ENCODE assay signal across 8 cellular contexts in the genomic region with DNA sequence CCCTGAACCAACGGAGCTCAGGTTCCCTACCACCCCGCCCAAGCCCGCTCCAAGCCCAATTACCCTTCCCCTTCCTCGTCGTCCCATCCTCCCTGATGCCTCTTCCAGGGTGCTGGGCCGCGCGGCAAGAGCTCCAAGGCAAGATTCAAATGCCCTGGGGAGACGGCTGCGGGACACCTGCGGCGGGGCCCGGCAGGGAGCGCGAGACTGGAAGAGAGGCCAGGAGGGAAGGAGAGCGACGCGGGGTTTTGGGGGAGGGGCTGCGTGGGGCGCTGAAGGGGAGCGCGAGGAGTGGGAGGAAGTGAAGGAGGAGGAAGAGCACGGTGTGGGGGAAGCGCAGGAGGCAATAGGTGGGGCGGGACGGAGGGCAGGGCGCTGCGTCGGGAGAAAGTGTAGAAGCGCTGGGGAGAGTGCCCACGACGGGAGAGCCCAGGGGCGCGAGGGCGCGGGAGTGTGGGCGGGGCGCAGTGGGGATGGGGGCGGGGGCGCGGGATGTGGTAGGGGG. TPM values are rescaled to one million over a fixed set of nuclear protein-coding genes. Genes with fewer than 3 reads are reported as not detected.
DNase-seq lines count a peak whose midpoint lies in the region; ATAC-seq, FAIRE-seq and TF ChIP-seq lines count a peak whose summit lies in the region.

No MANE protein-coding gene starts in this region.

- WGBS in A549 (ENCODE audit: missing lambda C conversion rate): 1% methylated on average over 10 of the region's 41 CpGs
- 4% methylated on average over 38 of the region's 41 CpGs for WGBS in suprapubic skin

- no peak for TF ChIP-seq CTCF in A549 (IDR thresholded peaks at IDR 0.05)
- no peak for TF ChIP-seq CTCF in breast epithelium (IDR thresholded peaks at IDR 0.05)
- no peak for TF ChIP-seq CTCF in suprapubic skin (IDR thresholded peaks at IDR 0.05)

- intact Hi-C loops in breast epithelium (cut with DNase I; ENCODE audit: low total_unique reads): no loop called here

- TF ChIP-seq RAD21 in A549 (conservative IDR thresholded peaks at IDR 0.05 in 1 of 2, IDR thresholded peaks at IDR 0.05 in 1 of 2): peak in 1 of 2 experiments; percentile 22; a peak in 1 of 5 replicates

- FAIRE-seq in A549 (lab: Jason Lieb, UNC): no peak

- TF ChIP-seq POLR2A in A549 (IDR thresholded peaks at IDR 0.05; ENCODE audit: low read length) (no peak; the same call in 1 of the 2 replicates), breast epithelium (IDR thresholded peaks at IDR 0.05) (no peak), suprapubic skin (IDR thresholded peaks at IDR 0.05) (no peak)

- H3K9me3 ChIP-seq in A549 (no peaks in the 10 kb centered on the region), breast epithelium (no peaks in the 10 kb centered on the region), suprapubic skin (no peaks in the 10 kb centered on the region)

- H3K36me3 ChIP-seq in breast epithelium (no peaks in the 10 kb centered on the region), suprapubic skin (no peaks in the 10 kb centered on the region)

- CTCF ChIA-PET in A549 (lab: Yijun Ruan, JAX): interaction anchor here (1.2 to 2.7 kb wide), 6 partner anchors 9 to 458 kb away, joined by 3 to 9 read pairs (median 4); no protein-coding TSS in a partner anchor

- H3K4me1 ChIP-seq in A549: peaks cover 46% of the 10 kb centered on the region
- H3K4me1 ChIP-seq in breast epithelium: peaks cover 0 to 7% of the 10 kb centered on the region in 2 donors
- peaks cover 42% of the 10 kb centered on the region for H3K4me1 ChIP-seq in suprapubic skin

- peak overlapping the region; percentile 68 for H3K4me3 ChIP-seq in A549
- H3K4me3 ChIP-seq in breast epithelium: peak overlapping the region; percentile 35 to 82 (median 65)
- peak overlapping the region; percentile 46 for H3K4me3 ChIP-seq in suprapubic skin

- TF ChIP-seq EP300 in A549 (IDR thresholded peaks at IDR 0.05) (no peak), suprapubic skin (IDR thresholded peaks at IDR 0.05) (no peak)

- H3K27ac ChIP-seq in A549 (peak overlapping the region; percentile 93 to 100), breast epithelium (peak overlapping the region; percentile 83 to 92), layer of hippocampus (ENCODE audit: low read depth, low read length) (peak overlapping the region; percentile 52), suprapubic skin (peak overlapping the region; percentile 55)

- POLR2A ChIA-PET in A549 (lab: Yijun Ruan, JAX): interaction anchor here (0.6 to 2.1 kb wide), 3 partner anchors 13 to 458 kb away, joined by 3 to 11 read pairs (median 4); no protein-coding TSS in a partner anchor

- peak; percentile 77 to 80 for ATAC-seq in A549
- no peak for ATAC-seq in GM21360 (IDR thresholded peaks at IDR 0.05; ENCODE audit: unreplicated experiment)
- no peak for ATAC-seq in HG03521 (IDR thresholded peaks at IDR 0.05; ENCODE audit: unreplicated experiment)
- no peak for ATAC-seq in HG02759 (IDR thresholded peaks at IDR 0.05; ENCODE audit: unreplicated experiment)

- H3K4me2 ChIP-seq in A549: peak overlapping the region; percentile 78

- H3K27me3 ChIP-seq in breast epithelium (no peaks in the 10 kb centered on the region), layer of hippocampus (ENCODE audit: control insufficient read depth, insufficient read depth, low read length) (peaks cover 7% of the 10 kb centered on the region), suprapubic skin (peaks cover 10% of the 10 kb centered on the region)

- DNase-seq in A549 (ENCODE audit: low read depth in 1 of 2, low spot score in 1 of 2) (peak; percentile 78 to 88), HT1080 (ENCODE audit: low read depth) (peak; percentile 66), breast epithelium (ENCODE audit: low spot score in 2 of 2) (no peak), suprapubic skin (ENCODE audit: low spot score in 2 of 2) (no peak)

TF ChIP-seq in A549, 52 proteins besides CTCF, POLR2A, EP300 and RAD21 (continues in another document):
- TF ChIP-seq, protein P1, sequence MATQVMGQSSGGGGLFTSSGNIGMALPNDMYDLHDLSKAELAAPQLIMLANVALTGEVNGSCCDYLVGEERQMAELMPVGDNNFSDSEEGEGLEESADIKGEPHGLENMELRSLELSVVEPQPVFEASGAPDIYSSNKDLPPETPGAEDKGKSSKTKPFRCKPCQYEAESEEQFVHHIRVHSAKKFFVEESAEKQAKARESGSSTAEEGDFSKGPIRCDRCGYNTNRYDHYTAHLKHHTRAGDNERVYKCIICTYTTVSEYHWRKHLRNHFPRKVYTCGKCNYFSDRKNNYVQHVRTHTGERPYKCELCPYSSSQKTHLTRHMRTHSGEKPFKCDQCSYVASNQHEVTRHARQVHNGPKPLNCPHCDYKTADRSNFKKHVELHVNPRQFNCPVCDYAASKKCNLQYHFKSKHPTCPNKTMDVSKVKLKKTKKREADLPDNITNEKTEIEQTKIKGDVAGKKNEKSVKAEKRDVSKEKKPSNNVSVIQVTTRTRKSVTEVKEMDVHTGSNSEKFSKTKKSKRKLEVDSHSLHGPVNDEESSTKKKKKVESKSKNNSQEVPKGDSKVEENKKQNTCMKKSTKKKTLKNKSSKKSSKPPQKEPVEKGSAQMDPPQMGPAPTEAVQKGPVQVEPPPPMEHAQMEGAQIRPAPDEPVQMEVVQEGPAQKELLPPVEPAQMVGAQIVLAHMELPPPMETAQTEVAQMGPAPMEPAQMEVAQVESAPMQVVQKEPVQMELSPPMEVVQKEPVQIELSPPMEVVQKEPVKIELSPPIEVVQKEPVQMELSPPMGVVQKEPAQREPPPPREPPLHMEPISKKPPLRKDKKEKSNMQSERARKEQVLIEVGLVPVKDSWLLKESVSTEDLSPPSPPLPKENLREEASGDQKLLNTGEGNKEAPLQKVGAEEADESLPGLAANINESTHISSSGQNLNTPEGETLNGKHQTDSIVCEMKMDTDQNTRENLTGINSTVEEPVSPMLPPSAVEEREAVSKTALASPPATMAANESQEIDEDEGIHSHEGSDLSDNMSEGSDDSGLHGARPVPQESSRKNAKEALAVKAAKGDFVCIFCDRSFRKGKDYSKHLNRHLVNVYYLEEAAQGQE (IDR thresholded peaks at IDR 0.05): no peak
- no peak for TF ChIP-seq TFCP2L1 (CRISPR knock-in tag; IDR thresholded peaks at IDR 0.05)
- no peak for TF ChIP-seq NPAS2 (CRISPR knock-in tag; IDR thresholded peaks at IDR 0.05; ENCODE audit: borderline replicate concordance)
- TF ChIP-seq MAFK (IDR thresholded peaks at IDR 0.05; ENCODE audit: partially characterized antibody): no peak
- TF ChIP-seq RARB (CRISPR knock-in tag; IDR thresholded peaks at IDR 0.05): no peak
- peak; percentile 59 to 72; a peak in 2 of 5 replicates for TF ChIP-seq JUN (IDR thresholded peaks at IDR 0.05)
- TF ChIP-seq CBX8 (IDR thresholded peaks at IDR 0.05): no peak
- no peak for TF ChIP-seq SREBF2 (IDR thresholded peaks at IDR 0.05)
- no peak for TF ChIP-seq HEYL (CRISPR knock-in tag; IDR thresholded peaks at IDR 0.05)
- TF ChIP-seq, protein P2, sequence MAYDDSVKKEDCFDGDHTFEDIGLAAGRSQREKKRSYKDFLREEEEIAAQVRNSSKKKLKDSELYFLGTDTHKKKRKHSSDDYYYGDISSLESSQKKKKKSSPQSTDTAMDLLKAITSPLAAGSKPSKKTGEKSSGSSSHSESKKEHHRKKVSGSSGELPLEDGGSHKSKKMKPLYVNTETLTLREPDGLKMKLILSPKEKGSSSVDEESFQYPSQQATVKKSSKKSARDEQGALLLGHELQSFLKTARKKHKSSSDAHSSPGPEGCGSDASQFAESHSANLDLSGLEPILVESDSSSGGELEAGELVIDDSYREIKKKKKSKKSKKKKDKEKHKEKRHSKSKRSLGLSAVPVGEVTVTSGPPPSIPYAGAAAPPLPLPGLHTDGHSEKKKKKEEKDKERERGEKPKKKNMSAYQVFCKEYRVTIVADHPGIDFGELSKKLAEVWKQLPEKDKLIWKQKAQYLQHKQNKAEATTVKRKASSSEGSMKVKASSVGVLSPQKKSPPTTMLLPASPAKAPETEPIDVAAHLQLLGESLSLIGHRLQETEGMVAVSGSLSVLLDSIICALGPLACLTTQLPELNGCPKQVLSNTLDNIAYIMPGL (CRISPR knock-in tag; IDR thresholded peaks at IDR 0.05; ENCODE audit: borderline replicate concordance): no peak
- no peak; the same call in 1 of the 2 replicates for TF ChIP-seq MAZ (IDR thresholded peaks at IDR 0.05; ENCODE audit: borderline replicate concordance, low read depth, low read length)
- TF ChIP-seq, protein P3, sequence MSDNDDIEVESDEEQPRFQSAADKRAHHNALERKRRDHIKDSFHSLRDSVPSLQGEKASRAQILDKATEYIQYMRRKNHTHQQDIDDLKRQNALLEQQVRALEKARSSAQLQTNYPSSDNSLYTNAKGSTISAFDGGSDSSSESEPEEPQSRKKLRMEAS (IDR thresholded peaks at IDR 0.05): peak; percentile 68
- no peak for TF ChIP-seq NFE2L2 (conservative IDR thresholded peaks at IDR 0.05; ENCODE audit: low read length)
- TF ChIP-seq KDM5A (IDR thresholded peaks at IDR 0.05): no peak
- TF ChIP-seq HOXB5 (CRISPR knock-in tag; IDR thresholded peaks at IDR 0.05): no peak
- TF ChIP-seq CEBPB (IDR thresholded peaks at IDR 0.05): no peak
- TF ChIP-seq FOSB (CRISPR knock-in tag; IDR thresholded peaks at IDR 0.05): no peak
- no peak for TF ChIP-seq ZSCAN20 (CRISPR knock-in tag; IDR thresholded peaks at IDR 0.05)
- no peak for TF ChIP-seq RFX5 (IDR thresholded peaks at IDR 0.05)
- TF ChIP-seq, protein P4, sequence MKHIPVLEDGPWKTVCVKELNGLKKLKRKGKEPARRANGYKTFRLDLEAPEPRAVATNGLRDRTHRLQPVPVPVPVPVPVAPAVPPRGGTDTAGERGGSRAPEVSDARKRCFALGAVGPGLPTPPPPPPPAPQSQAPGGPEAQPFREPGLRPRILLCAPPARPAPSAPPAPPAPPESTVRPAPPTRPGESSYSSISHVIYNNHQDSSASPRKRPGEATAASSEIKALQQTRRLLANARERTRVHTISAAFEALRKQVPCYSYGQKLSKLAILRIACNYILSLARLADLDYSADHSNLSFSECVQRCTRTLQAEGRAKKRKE (CRISPR knock-in tag; IDR thresholded peaks at IDR 0.05; ENCODE audit: low read depth): no peak
- peak; percentile 28 for TF ChIP-seq CHD2 (IDR thresholded peaks at IDR 0.05; ENCODE audit: low read length, partially characterized antibody)

RNA-seq across cellular contexts. Expression of a gene that starts 1.0 kb away (rescaled TPM):
- polyA plus RNA-seq in A549 (2011; rRNA removed) (1.1 and 1.4 TPM in 2 replicates), A549 (2017; fragmentation: RNase III; extraction: RNeasy Plus Mini Kit Qiagen cat#74134 plus additional on column Dnase treatment) (0.70 to 0.92 TPM (median 0.71 TPM) in 3 replicates)
- polyA plus RNA-seq in A549 (2012; cell fraction: cytosol; rRNA removed): 1.8 and 1.9 TPM in 2 replicates
- 3.0 and 4.2 TPM in 2 replicates for polyA plus RNA-seq in A549 (2012; cell fraction: nucleus; rRNA removed)
- 0.37 and 0.54 TPM in 2 replicates for polyA minus RNA-seq in A549 (2011; rRNA and poly(A)+ RNA removed)
- total RNA-seq in HT1080 (2014; rRNA removed; shearing (Covaris generic)): 0.77 and 1.0 TPM in 2 replicates
- 0.41 and 2.3 TPM in 2 replicates for polyA plus RNA-seq in HT1080 (2015; cell fraction: cytosol; rRNA removed)
- 2.4 and 3.9 TPM in 2 replicates for polyA plus RNA-seq in HT1080 (2015; cell fraction: nucleus; rRNA removed)
- total RNA-seq in breast epithelium (10 to 100 TPM in 2 of 3 donors, not detected in 1; 10.5 to 14.5 TPM), suprapubic skin (1 to 10 TPM in 1 of 4 donors, not detected in 3; 1.7 TPM)

Comparison
In these comparisons a context has a peak if more than half of its experiments do, and no peak if none do; other contexts are left out.
1. ATAC-seq: peak in A549 (2 of 2); none in GM21360 (single experiment), HG03521 (single experiment) and HG02759 (single experiment).
2. DNase-seq: peak in A549 (2 of 2) and HT1080 (single experiment); none in breast epithelium (0 of 2) and suprapubic skin (0 of 2).
3. Peak in every context shown above with its lines, with median percentiles within 50 percentile points of each other: H3K27ac ChIP-seq and H3K4me3 ChIP-seq.